27 cellular contexts compared by ENCODE assay signal in genomic region chr17:67733371-67733770, GRCh38. TPM values are rescaled to one million over a fixed set of nuclear protein-coding genes. Genes with fewer than 3 reads are reported as not detected.
DNase-seq lines count a peak whose midpoint lies in the region; ATAC-seq and TF ChIP-seq lines count a peak whose summit lies in the region.
"Had no signal": no experiment of that assay in that cellular context is flagged by ENCODE, and none has a peak within 500 bp of the region (broad histone marks: within the 10 kb centered on the region; RNA-seq: fewer than 3 reads in every experiment).

No MANE protein-coding gene starts in this region.

- no peak overlapping the region for H3K4me2 ChIP-seq in GM23248 (ENCODE audit: unreplicated experiment)
- H3K4me2 ChIP-seq: BLaER1 treated with 17β-estradiol and CSF1 and Interleukin-3, amounts not matched to agents 10 nM and 100 nM had no signal

- H4K20me1 ChIP-seq in GM23248 (ENCODE audit: insufficient read depth) = no peaks in the 10 kb centered on the region

- H3K36me3 Mint-ChIP-seq in activated naive CD4-positive, alpha-beta T cell treated with anti-CD3 and anti-CD28 coated beads, Interleukin-2, amount 50 U/mL, for 72 hours = peaks cover 22 to 58% of the 10 kb centered on the region in 2 donors
- H3K36me3 Mint-ChIP-seq in endothelial cell (ENCODE audit: low read depth, unreplicated experiment) (peaks cover 40% of the 10 kb centered on the region), type B pancreatic cell (peaks cover 56% of the 10 kb centered on the region)

- H3K36me3 ChIP-seq in NT2/D1 (ENCODE audit: insufficient read depth, insufficient read length, low read length) (peaks cover 93% of the 10 kb centered on the region), GM23248 (ENCODE audit: low read depth) (peaks cover 69% of the 10 kb centered on the region)
- H3K36me3 ChIP-seq: uterus had no signal

- no peak overlapping the region for H3K27ac ChIP-seq in GM23248
- H3K27ac ChIP-seq: BLaER1 treated with 17β-estradiol and CSF1 and Interleukin-3, amounts not matched to agents 10 nM and 100 nM; lower lobe of right lung; skin epidermis; uterus had no signal

- no peaks in the 10 kb centered on the region for H3F3A ChIP-seq in GM23248 (ENCODE audit: insufficient read depth)

- WGBS in GM23248 (ENCODE audit: low coverage in 1 of 2, low lambda C conversion rate in 2 of 2, missing lambda C conversion rate in 2 of 2), 2 experiments = 51 to 55% methylated on average over 2 of the region's 2 CpGs

- peak overlapping the region; percentile 7 to 40 for H3K27ac Mint-ChIP-seq in activated naive CD4-positive, alpha-beta T cell treated with anti-CD3 and anti-CD28 coated beads, Interleukin-2, amount 50 U/mL, for 72 hours
- H3K27ac Mint-ChIP-seq in endothelial cell (ENCODE audit: unreplicated experiment) (peak overlapping the region; percentile 50), type B pancreatic cell (peak overlapping the region; percentile 45)

- H3K27me3 Mint-ChIP-seq in endothelial cell (ENCODE audit: unreplicated experiment) (peaks cover 2% of the 10 kb centered on the region), type B pancreatic cell (no peaks in the 10 kb centered on the region)

- H3K9me3 Mint-ChIP-seq in activated naive CD4-positive, alpha-beta T cell treated with anti-CD3 and anti-CD28 coated beads, Interleukin-2, amount 50 U/mL, for 72 hours = peaks cover 0 to 4% of the 10 kb centered on the region in 2 donors
- H3K9me3 Mint-ChIP-seq in endothelial cell (ENCODE audit: unreplicated experiment) = no peaks in the 10 kb centered on the region
- H3K9me3 Mint-ChIP-seq in type B pancreatic cell = peaks cover 5% of the 10 kb centered on the region

- DNase-seq in activated naive CD4-positive, alpha-beta T cell treated with anti-CD3 and anti-CD28 coated beads, Interleukin-2, amount 50 U/mL, for 72 hours (ENCODE audit: low spot score in 2 of 2) = no peak
- no peak for DNase-seq in activated naive CD4-positive, alpha-beta T cell (lab: John Stamatoyannopoulos, UW)
- peak; percentile 39 for DNase-seq in NT2/D1 (ENCODE audit: low read depth, low spot score)
- no peak for DNase-seq in endothelial cell (ENCODE audit: low spot score)
- no peak for DNase-seq in type B pancreatic cell (ENCODE audit: extremely low spot score, unreplicated experiment)
- DNase-seq in OCI-M1 (lab: John Stamatoyannopoulos, UW) = no peak
- DNase-seq in GM23248 = no peak
- DNase-seq: activated CD4-positive, alpha-beta T cell treated with anti-CD3 and anti-CD28 coated beads for 4 hours; activated naive CD4-positive, alpha-beta T cell treated with Interleukin-2 at 50 U/mL for 16 hours; effector CD8-positive, alpha-beta T cell; EL; HCEC 1CT; hypothalamus; kidney; lower lobe of right lung; MM.1S; NCI-H1417 treated with DMSO at 0.1 percent for 48 hours; NCI-H2171; occipital lobe; stimulated activated CD4-positive, alpha-beta T cell treated with anti-CD3 and anti-CD28 coated beads, Interleukin-1b, Interleukin-23, amount 100 ng/mL, for 48 hours; uterus had no signal

- no peak overlapping the region for H3K4me3 ChIP-seq in NT2/D1 (ENCODE audit: insufficient read length, low read depth)
- no peak overlapping the region for H3K4me3 ChIP-seq in GM23248
- H3K4me3 ChIP-seq: BLaER1 treated with 17β-estradiol and CSF1 and Interleukin-3, amounts not matched to agents 10 nM and 100 nM; K562; lower lobe of right lung; skin epidermis; uterus had no signal

- in situ Hi-C loops in GM23248 (cut with MboI) = no loop called here

- no peak for ATAC-seq in activated naive CD4-positive, alpha-beta T cell treated with anti-CD3 and anti-CD28 coated beads, Interleukin-2, amount 50 U/mL, for 72 hours
- ATAC-seq in GM21381 (IDR thresholded peaks at IDR 0.05; ENCODE audit: unreplicated experiment) = no peak
- ATAC-seq: esophagus mucosa, K562, lower lobe of right lung, Right ventricle myocardium inferior had no signal

- H3K9ac ChIP-seq in NT2/D1 (ENCODE audit: insufficient read length, low read depth) (no peak overlapping the region), GM23248 (no peak overlapping the region)

- H2AFZ ChIP-seq in GM23248 = no peak overlapping the region

- H3K4me3 Mint-ChIP-seq in endothelial cell (ENCODE audit: unreplicated experiment) (peak overlapping the region; percentile 12), type B pancreatic cell (no peak overlapping the region)

- H3K4me1 Mint-ChIP-seq in endothelial cell (ENCODE audit: unreplicated experiment) (peaks cover 8% of the 10 kb centered on the region), type B pancreatic cell (ENCODE audit: unreplicated experiment) (no peaks in the 10 kb centered on the region)

- H3K79me2 ChIP-seq in GM23248 (ENCODE audit: insufficient read depth) = peaks cover 53% of the 10 kb centered on the region

- no peaks in the 10 kb centered on the region for H3K4me1 ChIP-seq in NT2/D1 (ENCODE audit: insufficient read depth, insufficient read length)
- no peaks in the 10 kb centered on the region for H3K4me1 ChIP-seq in GM23248 (ENCODE audit: insufficient read depth)
- H3K4me1 ChIP-seq: BLaER1 treated with 17β-estradiol and CSF1 and Interleukin-3, amounts not matched to agents 10 nM and 100 nM; lower lobe of right lung; uterus had no signal

- H3K27me3 ChIP-seq in NT2/D1 (ENCODE audit: insufficient read depth, insufficient read length) = no peaks in the 10 kb centered on the region
- no peaks in the 10 kb centered on the region for H3K27me3 ChIP-seq in GM23248 (replicated peaks; ENCODE audit: insufficient read depth)
- H3K27me3 ChIP-seq: BLaER1 treated with 17β-estradiol and CSF1 and Interleukin-3, amounts not matched to agents 10 nM and 100 nM; uterus had no signal

- no peaks in the 10 kb centered on the region for H3K9me2 ChIP-seq in GM23248 (ENCODE audit: insufficient read depth)

- peaks cover 8% of the 10 kb centered on the region; the same call in 1 of the 2 replicates for H3K9me3 ChIP-seq in NT2/D1 (ENCODE audit: insufficient read depth, low read length)
- H3K9me3 ChIP-seq in GM23248 (ENCODE audit: low read depth) = no peaks in the 10 kb centered on the region
- H3K9me3 ChIP-seq: lower lobe of right lung, uterus had no signal

- TF ChIP-seq CTCF in endothelial cell (IDR thresholded peaks at IDR 0.05; ENCODE audit: unreplicated experiment) = no peak
- no peak for TF ChIP-seq CTCF in type B pancreatic cell (conservative IDR thresholded peaks at IDR 0.05)

RNA-seq across cellular contexts. Expression of gene NOL11, which starts 15.6 kb away (rescaled TPM):
- 10 to 100 TPM; 66.0 to 67.7 TPM for total RNA-seq in activated naive CD4-positive, alpha-beta T cell treated with anti-CD3 and anti-CD28 coated beads, Interleukin-2, amount 50 U/mL, for 72 hours
- total RNA-seq in endothelial cell (ENCODE audit: unreplicated experiment) (40.4 TPM), type B pancreatic cell (ENCODE audit: low replicate concordance) (44.9 and 56.5 TPM in 2 replicates)
- 37.2 and 41.6 TPM in 2 replicates for total RNA-seq in GM23248 (2014; rRNA removed; shearing (Covaris generic))
- polyA plus RNA-seq in GM23248 (2016; fragmentation: Nextera tagmentation; extraction: Ambion mirVana) = 30.3 and 32.3 TPM in 2 replicates
